1 cellular context compared by ENCODE assay signal in genomic region chr20:32623667-32624157, GRCh38.
A peak's percentile ranks its signal among the peaks of the same experiment; 100 is the strongest.
TF ChIP-seq lines count a peak whose summit lies in the region.

No MANE protein-coding gene starts in this region.

TF ChIP-seq in K562, 482 proteins besides CTCF, POLR2A, EP300 and RAD21 (continues in another document):
- no peak for TF ChIP-seq RBM17 (IDR thresholded peaks at IDR 0.05; ENCODE audit: borderline replicate concordance, low read depth, low read length)
- no peak for TF ChIP-seq ATF2 (CRISPR knock-in tag; IDR thresholded peaks at IDR 0.05)
- no peak for TF ChIP-seq SIN3A (IDR thresholded peaks at IDR 0.05; ENCODE audit: borderline replicate concordance in 2 of 2, control insufficient read depth in 1 of 2, low read depth in 2 of 2, low read length in 2 of 2)
- TF ChIP-seq MCM3 (IDR thresholded peaks at IDR 0.05) = no peak
- TF ChIP-seq ZFP91 (CRISPR knock-in tag; IDR thresholded peaks at IDR 0.05) = no peak
- TF ChIP-seq KAT8 (IDR thresholded peaks at IDR 0.05; ENCODE audit: low read depth) = no peak
- no peak for TF ChIP-seq ZNF77 (CRISPR knock-in tag; IDR thresholded peaks at IDR 0.05)
- TF ChIP-seq RBFOX2 (IDR thresholded peaks at IDR 0.05; ENCODE audit: low read depth, low read length) = peak; percentile 68
- TF ChIP-seq E4F1 (CRISPR knock-in tag; IDR thresholded peaks at IDR 0.05; ENCODE audit: borderline replicate concordance) = no peak
- TF ChIP-seq RFX1 (IDR thresholded peaks at IDR 0.05) = no peak
- no peak for TF ChIP-seq FOXP4 (CRISPR knock-in tag; IDR thresholded peaks at IDR 0.05; ENCODE audit: borderline replicate concordance)
- TF ChIP-seq MED1 (CRISPR knock-in tag; IDR thresholded peaks at IDR 0.05; ENCODE audit: borderline replicate concordance) = no peak
- TF ChIP-seq ZEB2 (IDR thresholded peaks at IDR 0.05) = no peak
- no peak for TF ChIP-seq ARHGAP35 (IDR thresholded peaks at IDR 0.05; ENCODE audit: partially characterized antibody)
- peak; percentile 77 for TF ChIP-seq POLR2G (IDR thresholded peaks at IDR 0.05; ENCODE audit: low read depth, low read length)
- TF ChIP-seq ZNF592 (IDR thresholded peaks at IDR 0.05) = peak; percentile 48; the same call in 1 of the 2 replicates
- TF ChIP-seq MECOM (CRISPR knock-in tag; IDR thresholded peaks at IDR 0.05) = no peak
- TF ChIP-seq HOXB6 (CRISPR knock-in tag; IDR thresholded peaks at IDR 0.05; ENCODE audit: borderline replicate concordance) = no peak
- TF ChIP-seq HDAC3 (IDR thresholded peaks at IDR 0.05; ENCODE audit: borderline replicate concordance, partially characterized antibody) = no peak
- TF ChIP-seq MAFF (IDR thresholded peaks at IDR 0.05; ENCODE audit: low read length) = no peak
- no peak for TF ChIP-seq WHSC1 (IDR thresholded peaks at IDR 0.05; ENCODE audit: low read length)
- no peak for TF ChIP-seq PRMT5 (CRISPR knock-in tag; IDR thresholded peaks at IDR 0.05)
- no peak for TF ChIP-seq TRIM28 (IDR thresholded peaks at IDR 0.05)
- no peak for TF ChIP-seq ZNF23 (CRISPR knock-in tag; IDR thresholded peaks at IDR 0.05)
- TF ChIP-seq SUPT5H (IDR thresholded peaks at IDR 0.05) = no peak
- no peak for TF ChIP-seq FOXA1 (IDR thresholded peaks at IDR 0.05; ENCODE audit: borderline replicate concordance)
- TF ChIP-seq FUS (optimal IDR thresholded peaks at IDR 0.05; ENCODE audit: low read depth, low read length) = no peak
- TF ChIP-seq MBD1 (CRISPR knock-in tag; IDR thresholded peaks at IDR 0.05) = no peak
- TF ChIP-seq HMGXB4 (CRISPR knock-in tag; IDR thresholded peaks at IDR 0.05) = no peak
- no peak for TF ChIP-seq ZBTB12 (CRISPR knock-in tag; IDR thresholded peaks at IDR 0.05)
- TF ChIP-seq U2AF2 (optimal IDR thresholded peaks at IDR 0.05; ENCODE audit: low read depth, low read length) = no peak
- peak; percentile 68 for TF ChIP-seq RBM22 (IDR thresholded peaks at IDR 0.05; ENCODE audit: low read depth, low read length, poor library complexity, severe bottlenecking)
- TF ChIP-seq ZNF324 (CRISPR knock-in tag; IDR thresholded peaks at IDR 0.05) = no peak
- TF ChIP-seq REST (CRISPR knock-in tag; IDR thresholded peaks at IDR 0.05; ENCODE audit: low read depth) = no peak
- peak; percentile 87 for TF ChIP-seq ZBTB33 (CRISPR knock-in tag; IDR thresholded peaks at IDR 0.05)
